Comparison of ENCODE assay signal across 1 cellular context in the genomic region with DNA sequence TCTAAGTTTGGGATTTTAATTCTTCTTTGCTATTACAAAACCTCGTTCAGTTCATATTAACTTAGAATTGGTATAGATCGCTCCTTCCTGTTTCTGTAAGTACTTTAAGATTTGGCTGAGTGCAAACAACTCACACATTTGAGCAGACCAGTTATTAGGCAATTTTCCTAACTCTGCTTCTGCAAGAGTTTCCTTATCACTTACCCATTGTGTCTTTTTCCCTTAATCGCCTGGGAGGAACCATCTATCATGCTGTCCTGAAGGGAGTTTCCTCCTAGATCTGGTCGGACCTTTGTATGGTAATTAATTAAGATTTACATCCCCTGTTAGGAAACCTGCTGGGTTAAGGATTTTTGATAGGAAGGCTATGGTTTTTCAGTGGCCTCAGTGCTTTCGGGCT.
TF ChIP-seq lines count a peak whose summit lies in the region.
"Not testable (repeated sequence)": the region's sequence is repeated elsewhere in the genome, so short reads cannot be mapped to it uniquely, and the experiment has no call there.

No MANE protein-coding gene starts in this region.

TF ChIP-seq in K562, 482 proteins besides CTCF, POLR2A, EP300 and RAD21 (continued from another document):
- TF ChIP-seq, protein P1, sequence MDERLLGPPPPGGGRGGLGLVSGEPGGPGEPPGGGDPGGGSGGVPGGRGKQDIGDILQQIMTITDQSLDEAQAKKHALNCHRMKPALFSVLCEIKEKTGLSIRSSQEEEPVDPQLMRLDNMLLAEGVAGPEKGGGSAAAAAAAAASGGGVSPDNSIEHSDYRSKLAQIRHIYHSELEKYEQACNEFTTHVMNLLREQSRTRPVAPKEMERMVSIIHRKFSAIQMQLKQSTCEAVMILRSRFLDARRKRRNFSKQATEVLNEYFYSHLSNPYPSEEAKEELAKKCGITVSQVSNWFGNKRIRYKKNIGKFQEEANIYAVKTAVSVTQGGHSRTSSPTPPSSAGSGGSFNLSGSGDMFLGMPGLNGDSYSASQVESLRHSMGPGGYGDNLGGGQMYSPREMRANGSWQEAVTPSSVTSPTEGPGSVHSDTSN (CRISPR knock-in tag; IDR thresholded peaks at IDR 0.05; ENCODE audit: low read depth): not testable (repeated sequence)
- TF ChIP-seq, protein P1 (tag; conservative IDR thresholded peaks at IDR 0.05; ENCODE audit: low read depth): peak; percentile 76
- peak; percentile 82 for TF ChIP-seq CEBPB (tag; IDR thresholded peaks at IDR 0.05)
- TF ChIP-seq SOX6 (IDR thresholded peaks at IDR 0.05): peak; percentile 87
- TF ChIP-seq CBFA2T3 (IDR thresholded peaks at IDR 0.05): peak; percentile 28; the same call in 1 of the 2 replicates
- TF ChIP-seq, protein P2, sequence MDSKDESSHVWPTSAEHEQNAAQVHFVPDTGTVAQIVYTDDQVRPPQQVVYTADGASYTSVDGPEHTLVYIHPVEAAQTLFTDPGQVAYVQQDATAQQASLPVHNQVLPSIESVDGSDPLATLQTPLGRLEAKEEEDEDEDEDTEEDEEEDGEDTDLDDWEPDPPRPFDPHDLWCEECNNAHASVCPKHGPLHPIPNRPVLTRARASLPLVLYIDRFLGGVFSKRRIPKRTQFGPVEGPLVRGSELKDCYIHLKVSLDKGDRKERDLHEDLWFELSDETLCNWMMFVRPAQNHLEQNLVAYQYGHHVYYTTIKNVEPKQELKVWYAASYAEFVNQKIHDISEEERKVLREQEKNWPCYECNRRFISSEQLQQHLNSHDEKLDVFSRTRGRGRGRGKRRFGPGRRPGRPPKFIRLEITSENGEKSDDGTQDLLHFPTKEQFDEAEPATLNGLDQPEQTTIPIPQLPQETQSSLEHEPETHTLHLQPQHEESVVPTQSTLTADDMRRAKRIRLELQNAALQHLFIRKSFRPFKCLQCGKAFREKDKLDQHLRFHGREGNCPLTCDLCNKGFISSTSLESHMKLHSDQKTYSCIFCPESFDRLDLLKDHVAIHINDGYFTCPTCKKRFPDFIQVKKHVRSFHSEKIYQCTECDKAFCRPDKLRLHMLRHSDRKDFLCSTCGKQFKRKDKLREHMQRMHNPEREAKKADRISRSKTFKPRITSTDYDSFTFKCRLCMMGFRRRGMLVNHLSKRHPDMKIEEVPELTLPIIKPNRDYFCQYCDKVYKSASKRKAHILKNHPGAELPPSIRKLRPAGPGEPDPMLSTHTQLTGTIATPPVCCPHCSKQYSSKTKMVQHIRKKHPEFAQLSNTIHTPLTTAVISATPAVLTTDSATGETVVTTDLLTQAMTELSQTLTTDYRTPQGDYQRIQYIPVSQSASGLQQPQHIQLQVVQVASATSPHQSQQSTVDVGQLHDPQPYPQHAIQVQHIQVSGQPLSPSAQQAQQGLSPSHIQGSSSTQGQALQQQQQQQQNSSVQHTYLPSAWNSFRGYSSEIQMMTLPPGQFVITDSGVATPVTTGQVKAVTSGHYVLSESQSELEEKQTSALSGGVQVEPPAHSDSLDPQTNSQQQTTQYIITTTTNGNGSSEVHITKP (IDR thresholded peaks at IDR 0.05; ENCODE audit: partially characterized antibody): peak; percentile 6
- TF ChIP-seq, protein P3, sequence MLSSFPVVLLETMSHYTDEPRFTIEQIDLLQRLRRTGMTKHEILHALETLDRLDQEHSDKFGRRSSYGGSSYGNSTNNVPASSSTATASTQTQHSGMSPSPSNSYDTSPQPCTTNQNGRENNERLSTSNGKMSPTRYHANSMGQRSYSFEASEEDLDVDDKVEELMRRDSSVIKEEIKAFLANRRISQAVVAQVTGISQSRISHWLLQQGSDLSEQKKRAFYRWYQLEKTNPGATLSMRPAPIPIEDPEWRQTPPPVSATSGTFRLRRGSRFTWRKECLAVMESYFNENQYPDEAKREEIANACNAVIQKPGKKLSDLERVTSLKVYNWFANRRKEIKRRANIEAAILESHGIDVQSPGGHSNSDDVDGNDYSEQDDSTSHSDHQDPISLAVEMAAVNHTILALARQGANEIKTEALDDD (IDR thresholded peaks at IDR 0.05): peak; percentile 59; the same call in 1 of the 2 replicates
